8 cellular contexts compared by ENCODE assay signal in the genomic region with DNA sequence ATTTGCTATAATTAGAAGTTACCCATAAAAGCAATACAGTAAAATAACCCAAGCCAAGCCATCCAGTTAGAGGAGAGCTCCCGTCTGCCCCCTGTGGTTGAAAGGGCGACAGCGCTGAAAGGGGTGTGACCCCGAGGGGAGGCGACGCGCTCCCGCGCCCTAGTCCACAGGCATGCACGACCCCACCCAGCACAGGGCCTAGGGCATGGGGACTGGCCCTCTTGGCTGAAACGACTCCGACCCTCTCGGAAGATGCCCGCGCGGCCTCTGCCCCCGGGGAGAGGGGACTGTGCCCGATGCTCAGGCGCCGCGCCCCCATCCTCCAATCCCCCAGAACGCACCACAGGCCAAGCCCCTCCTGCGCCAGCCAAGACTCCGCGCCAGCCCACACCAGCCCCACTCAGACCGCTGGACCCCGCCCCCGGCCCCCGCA.
DNase-seq lines count a peak whose midpoint lies in the region; ATAC-seq and TF ChIP-seq lines count a peak whose summit lies in the region.

No MANE protein-coding gene starts in this region.

- H3K4me3 Mint-ChIP-seq in nephron: peak overlapping the region; percentile 72 to 76 (median 74)

- no peaks in the 10 kb centered on the region for H3K36me3 ChIP-seq in thoracic aorta

- DNase-seq in AG08396 (ENCODE audit: low spot score): peak; percentile 75
- peak; percentile 51 for DNase-seq in GM19240 (ENCODE audit: insufficient read length, low spot score)
- DNase-seq in activated CD4-positive, alpha-beta T cell treated with anti-CD3 and anti-CD28 coated beads, Interleukin-2, amount 50 U/mL, for 1 hour: peak; percentile 57
- no peak for DNase-seq in thoracic aorta (ENCODE audit: low spot score)
- DNase-seq in NCI-H748 treated with DMSO at 0.1 percent for 48 hours (lab: John Stamatoyannopoulos, UW): no peak

- H3K4me1 Mint-ChIP-seq in nephron: no peaks in the 10 kb centered on the region

- no peak overlapping the region for H3K27ac ChIP-seq in thoracic aorta

- TF ChIP-seq CTCF in nephron (IDR thresholded peaks at IDR 0.05; ENCODE audit: unreplicated experiment in 3 of 3): peak; percentile 48 to 60 (median 49)
- peak; percentile 31 for TF ChIP-seq CTCF in thoracic aorta (IDR thresholded peaks at IDR 0.05)

- H3K27ac Mint-ChIP-seq in nephron: no peak overlapping the region

- no peaks in the 10 kb centered on the region for H3K9me3 ChIP-seq in thoracic aorta

- no peaks in the 10 kb centered on the region for H3K27me3 ChIP-seq in thoracic aorta (replicated peaks; ENCODE audit: insufficient read depth)

- no peaks in the 10 kb centered on the region for H3K9me3 Mint-ChIP-seq in nephron

- no peaks in the 10 kb centered on the region for H3K36me3 Mint-ChIP-seq in nephron (ENCODE audit: low read depth)

- peaks cover 0 to 9% of the 10 kb centered on the region in 2 donors for H3K4me1 ChIP-seq in thoracic aorta (ENCODE audit: control insufficient read depth in 1 of 2, low read depth in 2 of 2)

- peaks cover 3% of the 10 kb centered on the region for H3K27me3 Mint-ChIP-seq in nephron (ENCODE audit: low read depth)

- ATAC-seq in HG03521 (IDR thresholded peaks at IDR 0.05; ENCODE audit: unreplicated experiment) (peak; percentile 50), esophagus mucosa (peak; percentile 52), thoracic aorta (ENCODE audit: insufficient number of reproducible peaks, low FRiP score, low read depth) (no peak)

- peak overlapping the region; percentile 69 for H3K4me3 ChIP-seq in thoracic aorta

Comparison
In these comparisons a context has a peak if more than half of its experiments do, and no peak if none do; other contexts are left out.
1. DNase-seq: peak in AG08396 (single experiment), GM19240 (single experiment) and activated CD4-positive, alpha-beta T cell treated with anti-CD3 and anti-CD28 coated beads, Interleukin-2, amount 50 U/mL, for 1 hour (single experiment); none in thoracic aorta (single experiment) and NCI-H748 treated with DMSO at 0.1 percent for 48 hours (single experiment).